Comparison of ENCODE assay signal across 1 cellular context in genomic region chr6:36546958-36547645, GRCh38.
A peak's percentile ranks its signal among the peaks of the same experiment; 100 is the strongest.
TF ChIP-seq lines count a peak whose summit lies in the region.

Gene STK38 (minus strand): TSS chr6:36547479. CDS start chr6:36540202, 7,277 bp downstream.

TF ChIP-seq in WTC11, 78 proteins besides CTCF, POLR2A, EP300 and RAD21 (continued from another document):
- TF ChIP-seq CDX4 (CRISPR knock-in tag; IDR thresholded peaks at IDR 0.05; ENCODE audit: borderline replicate concordance) (no peak), JUN (CRISPR knock-in tag; IDR thresholded peaks at IDR 0.05) (no peak), GTF2I (CRISPR knock-in tag; conservative IDR thresholded peaks at IDR 0.05) (no peak), JAZF1 (CRISPR knock-in tag; IDR thresholded peaks at IDR 0.05) (no peak), ATF1 (CRISPR knock-in tag; IDR thresholded peaks at IDR 0.05) (no peak), MAX (CRISPR knock-in tag; IDR thresholded peaks at IDR 0.05) (0 out of 2 replicates have a peak, but pooled peaks have one; percentile 66), ZNF425 (CRISPR knock-in tag; conservative IDR thresholded peaks at IDR 0.05) (no peak), PRDM15 (CRISPR knock-in tag; IDR thresholded peaks at IDR 0.05) (peak; percentile 53; the same call in 1 of the 2 replicates), FOXP1 (CRISPR knock-in tag; IDR thresholded peaks at IDR 0.05; ENCODE audit: borderline replicate concordance) (peak; percentile 82; the same call in 1 of the 2 replicates)
